13 cellular contexts compared by ENCODE assay signal in genomic region chr5:128777052-128777451, GRCh38.
DNase-seq lines count a peak whose midpoint lies in the region; ATAC-seq and TF ChIP-seq lines count a peak whose summit lies in the region.
"Had no signal": no experiment of that assay in that cellular context is flagged by ENCODE, and none has a peak within 500 bp of the region (broad histone marks: within the 10 kb centered on the region; RNA-seq: fewer than 3 reads in every experiment).

No MANE protein-coding gene starts in this region.

- no peak overlapping the region; the same call in 1 of the 2 replicates for H2AFZ ChIP-seq in DND-41 (ENCODE audit: low read depth, low read length)

- ATAC-seq in DND-41 (ENCODE audit: insufficient read depth, low read depth) (peak; percentile 84), GM18907 (IDR thresholded peaks at IDR 0.05; ENCODE audit: unreplicated experiment) (peak; percentile 93), HG02588 (IDR thresholded peaks at IDR 0.05; ENCODE audit: unreplicated experiment) (peak; percentile 78), HG03460 (IDR thresholded peaks at IDR 0.05; ENCODE audit: unreplicated experiment) (peak; percentile 88)

- no peak overlapping the region for H3K27ac ChIP-seq in DND-41 (ENCODE audit: low read length)
- H3K27ac ChIP-seq: neutrophil had no signal

- no peaks in the 10 kb centered on the region for H3K27me3 ChIP-seq in DND-41 (ENCODE audit: insufficient read depth, low read length, poor library complexity)
- H3K27me3 ChIP-seq: neutrophil had no signal

- no peaks in the 10 kb centered on the region for H3K36me3 ChIP-seq in DND-41 (ENCODE audit: insufficient read depth, low read length)
- H3K36me3 ChIP-seq: neutrophil had no signal

- H3K9ac ChIP-seq in DND-41 (ENCODE audit: low read depth, low read length), result no peak overlapping the region
- H3K9ac ChIP-seq: SK-N-SH had no signal

- DNase-seq in DND-41, result peak; percentile 5
- DNase-seq in nephron progenitor cell, result no peak
- no peak for DNase-seq in GOT3 (lab: John Stamatoyannopoulos, UW)
- no peak for DNase-seq in DMS153 (lab: John Stamatoyannopoulos, UW)
- no peak for DNase-seq in NCI-H748 (lab: John Stamatoyannopoulos, UW; ENCODE audit: unreplicated experiment)
- DNase-seq: activated CD8-positive, alpha-beta memory T cell treated with anti-CD3 and anti-CD28 coated beads, Interleukin-2, amount 50 U/mL, for 48 hours; NCI-H1436; SK-N-SH had no signal

- H3K27ac Mint-ChIP-seq in nephron progenitor cell, result no peak overlapping the region
- H3K27ac Mint-ChIP-seq: B cell had no signal

- no peaks in the 10 kb centered on the region for H3K4me1 ChIP-seq in DND-41 (ENCODE audit: insufficient read depth, low read length)

- no peaks in the 10 kb centered on the region for H3K36me3 Mint-ChIP-seq in nephron progenitor cell (ENCODE audit: low read depth)

- peaks cover 29% of the 10 kb centered on the region for H3K4me1 Mint-ChIP-seq in nephron progenitor cell
- H3K4me1 Mint-ChIP-seq: B cell had no signal

- no peaks in the 10 kb centered on the region for H3K9me3 Mint-ChIP-seq in nephron progenitor cell

- TF ChIP-seq CTCF in DND-41 (IDR thresholded peaks at IDR 0.05; ENCODE audit: borderline replicate concordance, extremely low read depth, low read length, poor library complexity, severe bottlenecking) (no peak), nephron progenitor cell (IDR thresholded peaks at IDR 0.05) (no peak)

- no peaks in the 10 kb centered on the region for H3K79me2 ChIP-seq in DND-41 (ENCODE audit: insufficient read depth, low read length)

- no peak overlapping the region for H3K4me3 Mint-ChIP-seq in nephron progenitor cell
- H3K4me3 Mint-ChIP-seq: B cell had no signal

- H3K27me3 Mint-ChIP-seq in nephron progenitor cell (ENCODE audit: low read depth, poor library complexity), result no peaks in the 10 kb centered on the region
- H3K27me3 Mint-ChIP-seq: B cell had no signal

- H3K4me2 ChIP-seq in DND-41 (ENCODE audit: insufficient read depth, low read length), result peak overlapping the region; percentile 7; the same call in 1 of the 2 replicates
- H3K4me2 ChIP-seq: SK-N-SH had no signal

- H4K20me1 ChIP-seq in DND-41 (ENCODE audit: insufficient read depth, low read length), result no peaks in the 10 kb centered on the region

- no peak overlapping the region for H3K4me3 ChIP-seq in DND-41 (ENCODE audit: low read depth in 1 of 2, low read length in 2 of 2)

- H3K9me3 ChIP-seq in DND-41 (ENCODE audit: insufficient read depth, low read length, severe bottlenecking), result no peaks in the 10 kb centered on the region
- H3K9me3 ChIP-seq: neutrophil, SK-N-SH had no signal
